In the genomic region with DNA sequence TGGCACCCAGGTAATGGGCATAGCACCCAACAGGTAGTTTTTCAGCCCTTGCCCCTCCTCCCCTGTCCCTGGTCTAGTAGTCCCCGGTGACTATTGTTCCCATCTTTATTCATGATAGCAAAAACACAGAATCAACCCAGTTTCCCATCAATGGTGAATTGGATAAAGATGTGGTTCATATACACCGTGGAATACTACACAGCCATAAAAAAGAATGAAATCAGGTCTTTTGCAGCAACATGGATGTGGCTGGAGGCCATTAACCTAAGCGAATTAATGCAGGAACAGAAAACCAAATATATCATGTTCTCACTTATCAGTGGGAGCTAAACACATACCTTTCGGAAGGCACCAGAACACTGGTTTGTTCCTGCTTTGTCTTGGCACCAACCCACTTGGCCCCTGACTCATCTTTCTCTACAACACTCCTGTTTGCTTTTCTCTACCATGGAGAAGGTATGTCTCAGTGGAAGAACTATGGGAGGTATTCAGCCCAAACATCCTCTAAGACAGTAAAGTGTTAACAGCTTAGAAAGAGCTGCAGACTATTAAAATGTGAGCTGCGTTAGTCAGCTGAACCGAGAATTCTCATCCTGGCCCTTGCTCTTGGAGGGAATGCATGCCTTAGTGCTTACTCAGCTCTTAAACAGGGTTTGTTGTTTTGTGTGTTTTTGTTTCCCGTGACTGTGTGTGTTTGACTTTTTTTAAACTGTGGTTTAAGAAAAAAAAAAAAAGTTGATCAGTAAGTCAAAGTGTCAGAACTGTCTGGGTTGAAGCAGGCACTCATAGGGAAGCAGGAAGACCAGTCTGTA, we compare ENCODE assay signal across 8 cellular contexts.
DNase-seq lines count a peak whose midpoint lies in the region; ATAC-seq, FAIRE-seq and TF ChIP-seq lines count a peak whose summit lies in the region.

No MANE protein-coding gene starts in this region.

- H3K9me3 ChIP-seq in Caco-2 (peaks cover 6% of the 10 kb centered on the region), K562 (replicated peaks; ENCODE audit: control insufficient read depth, insufficient read depth, low read depth, low read length) (no peaks in the 10 kb centered on the region), smooth muscle cell (replicated peaks; ENCODE audit: low read depth) (no peaks in the 10 kb centered on the region), BE2C (no peaks in the 10 kb centered on the region)

- peak overlapping the region; percentile 45 for H3K4me3 Mint-ChIP-seq in Caco-2 (ENCODE audit: unreplicated experiment)

- TF ChIP-seq RAD21 in K562 (CRISPR knock-in tag; conservative IDR thresholded peaks at IDR 0.05 in 1 of 2, IDR thresholded peaks at IDR 0.05 in 1 of 2) = no peak

- no peak for TF ChIP-seq POLR2A in K562 (conservative IDR thresholded peaks at IDR 0.05)

- intact Hi-C loops in Caco-2 (cut with micrococcal nuclease; ENCODE audit: unreplicated experiment) = loop anchor here (2.0 kb wide), 1 partner anchor 37 kb away; no protein-coding TSS in a partner anchor
- intact Hi-C loops in K562 (cut with micrococcal nuclease) = no loop called here

- H3K36me3 Mint-ChIP-seq in Caco-2 (ENCODE audit: insufficient read depth, unreplicated experiment) = peaks cover 4% of the 10 kb centered on the region

- H3K4me3 ChIP-seq in Caco-2 (ENCODE audit: low read depth, low read length) (no peak overlapping the region), K562 (no peak overlapping the region), smooth muscle cell (no peak overlapping the region), BE2C (ENCODE audit: low read depth, low read length) (no peak overlapping the region)

- peaks cover 32% of the 10 kb centered on the region for H3K4me1 ChIP-seq in Caco-2
- peaks cover 0 to 3% of the 10 kb centered on the region in 2 experiments; a peak in 2 of 5 replicates for H3K4me1 ChIP-seq in K562 (replicated peaks in 1 of 2; ENCODE audit: control insufficient read depth in 2 of 2, insufficient read depth in 2 of 2, low read length in 2 of 2)
- peaks cover 20% of the 10 kb centered on the region for H3K4me1 ChIP-seq in smooth muscle cell (ENCODE audit: low read depth)
- H3K4me1 ChIP-seq in BE2C = no peaks in the 10 kb centered on the region

- H3K36me3 ChIP-seq in Caco-2 (ENCODE audit: control insufficient read depth, insufficient read depth, low read length) (no peaks in the 10 kb centered on the region), K562 (ENCODE audit: control insufficient read depth, insufficient read depth, low read length) (no peaks in the 10 kb centered on the region), smooth muscle cell (ENCODE audit: low read depth) (no peaks in the 10 kb centered on the region), BE2C (no peaks in the 10 kb centered on the region)

- H3K27ac ChIP-seq in K562 (ENCODE audit: extremely low read depth, low read depth, low read length) = no peak overlapping the region
- H3K27ac ChIP-seq in smooth muscle cell (ENCODE audit: low read depth) = peak overlapping the region; percentile 86

- no peak overlapping the region for H3K4me2 ChIP-seq in K562 (ENCODE audit: insufficient read depth, low read length)
- H3K4me2 ChIP-seq in smooth muscle cell = peak overlapping the region; percentile 64

- H3K27me3 ChIP-seq in Caco-2 (replicated peaks; ENCODE audit: control insufficient read depth, insufficient read depth, low read length) = no peaks in the 10 kb centered on the region
- H3K27me3 ChIP-seq in K562 (ENCODE audit: control insufficient read depth in 2 of 2, insufficient read depth in 2 of 2, low read length in 2 of 2) = no peaks in the 10 kb centered on the region
- no peaks in the 10 kb centered on the region for H3K27me3 ChIP-seq in smooth muscle cell (ENCODE audit: low read depth)
- no peaks in the 10 kb centered on the region for H3K27me3 ChIP-seq in BE2C

- H3K9me1 ChIP-seq in K562 (ENCODE audit: control insufficient read depth, insufficient read depth, low read length) = no peaks in the 10 kb centered on the region

- H3K79me2 ChIP-seq in K562 (ENCODE audit: control insufficient read depth, insufficient read depth, low read length) (no peaks in the 10 kb centered on the region), smooth muscle cell (ENCODE audit: low read depth) (no peaks in the 10 kb centered on the region)

- peaks cover 36% of the 10 kb centered on the region for H3K4me1 Mint-ChIP-seq in Caco-2 (ENCODE audit: low read depth, unreplicated experiment)

- H2AFZ ChIP-seq in K562 (ENCODE audit: low read depth, low read length) (no peak overlapping the region), smooth muscle cell (ENCODE audit: low read depth) (no peak overlapping the region)

- BruUV-seq in Caco-2 (replicated peaks; lab: Mats Ljungman, UMichigan) (no TSS peak), K562 (replicated peaks; lab: Mats Ljungman, UMichigan) (no TSS peak)

- H3K9ac ChIP-seq in K562 (ENCODE audit: insufficient read depth in 1 of 2, low read depth in 2 of 2, low read length in 2 of 2) = no peak overlapping the region
- H3K9ac ChIP-seq in smooth muscle cell (ENCODE audit: low read depth) = peak overlapping the region; percentile 69

- CTCF ChIA-PET in Caco-2 (lab: Charles Lee) = interaction anchor here (0.7 to 1.0 kb wide), 2 partner anchors 53 to 219 kb away, joined by 5 read pairs; no protein-coding TSS in a partner anchor
- CTCF ChIA-PET in K562 (lab: Yijun Ruan, JAX; ENCODE audit: low intra/inter-chr PET ratio) = interaction anchor here (0.6 kb wide), 1 partner anchor 50 kb away, joined by 3 read pairs; no protein-coding TSS in a partner anchor

- peak overlapping the region; percentile 93 for H3K27ac Mint-ChIP-seq in Caco-2 (ENCODE audit: unreplicated experiment)

- POLR2A ChIA-PET in Caco-2 (lab: Charles Lee) = interaction anchor here (0.5 to 1.7 kb wide), 4 partner anchors 18 to 314 kb away, joined by 3 to 10 read pairs (median 6); no protein-coding TSS in a partner anchor
- POLR2A ChIA-PET in K562 (lab: Yijun Ruan, JAX) = interaction anchor here (0.5 to 1.3 kb wide), 3 partner anchors 14 to 35 kb away, joined by 3 to 4 read pairs (median 3); no protein-coding TSS in a partner anchor

- no peak for TF ChIP-seq EP300 in K562 (IDR thresholded peaks at IDR 0.05; ENCODE audit: low read length)

- peaks cover 12% of the 10 kb centered on the region for H3F3A ChIP-seq in smooth muscle cell (ENCODE audit: low read depth)

- FAIRE-seq in K562 (lab: Jason Lieb, UNC) = no peak

- no peaks in the 10 kb centered on the region for H3K27me3 Mint-ChIP-seq in Caco-2 (ENCODE audit: insufficient read depth, unreplicated experiment)

- peak; percentile 61 to 66 for DNase-seq in Caco-2
- peak; percentile 100 for DNase-seq in M059J (ENCODE audit: low read depth)
- no peak for DNase-seq in K562 (ENCODE audit: extremely low read depth in 1 of 4, low spot score in 3 of 4)
- peak; percentile 99 for DNase-seq in iris pigment epithelial cell (ENCODE audit: low read depth)
- DNase-seq in smooth muscle cell (lab: John Stamatoyannopoulos, UW; ENCODE audit: unreplicated experiment) = no peak
- DNase-seq in BE2C = no peak

- in situ Hi-C loops in K562 (cut with MboI) = no loop called here

- WGBS in K562 (ENCODE audit: insufficient coverage, low coverage, missing lambda C conversion rate) = 27% methylated on average over 7 of the region's 7 CpGs
- WGBS in smooth muscle cell (ENCODE audit: low lambda C conversion rate) = 44% methylated on average over 7 of the region's 7 CpGs

- peaks cover 10% of the 10 kb centered on the region for H3K9me3 Mint-ChIP-seq in Caco-2 (ENCODE audit: unreplicated experiment)

- ATAC-seq in K562 (no peak), GM21390 (IDR thresholded peaks at IDR 0.05; ENCODE audit: unreplicated experiment) (no peak), GM21717 (IDR thresholded peaks at IDR 0.05; ENCODE audit: unreplicated experiment) (no peak)

- H4K20me1 ChIP-seq in K562 (replicated peaks; ENCODE audit: control insufficient read depth, insufficient read depth, low read length) (no peaks in the 10 kb centered on the region), smooth muscle cell (ENCODE audit: low read depth) (no peaks in the 10 kb centered on the region)

- TF ChIP-seq CTCF in Caco-2 (IDR thresholded peaks at IDR 0.05; ENCODE audit: insufficient read depth in 1 of 2, low read depth in 1 of 2, low read length in 1 of 2, severe bottlenecking in 1 of 2, unreplicated experiment in 1 of 2) = no peak
- TF ChIP-seq CTCF in K562 (IDR thresholded peaks at IDR 0.05 in 2 of 3, conservative IDR thresholded peaks at IDR 0.05 in 1 of 3; ENCODE audit: insufficient read depth in 2 of 3, low read depth in 1 of 3, low read length in 3 of 3) = no peak
- no peak for TF ChIP-seq CTCF in smooth muscle cell (IDR thresholded peaks at IDR 0.05; ENCODE audit: borderline replicate concordance, insufficient read depth, poor library complexity, severe bottlenecking)
- no peak for TF ChIP-seq CTCF in BE2C (IDR thresholded peaks at IDR 0.05; ENCODE audit: low read depth, low read length)

TF ChIP-seq in K562, 482 proteins besides CTCF, POLR2A, EP300 and RAD21 (continues in another document):
- TF ChIP-seq C11orf30 (IDR thresholded peaks at IDR 0.05; ENCODE audit: low read depth) = peak; percentile 77
- TF ChIP-seq ZNF644 (tag; IDR thresholded peaks at IDR 0.05; ENCODE audit: low read depth) = no peak
- TF ChIP-seq FIP1L1 (IDR thresholded peaks at IDR 0.05; ENCODE audit: low read depth, low read length, poor library complexity, severe bottlenecking) = no peak
- TF ChIP-seq, protein P1, sequence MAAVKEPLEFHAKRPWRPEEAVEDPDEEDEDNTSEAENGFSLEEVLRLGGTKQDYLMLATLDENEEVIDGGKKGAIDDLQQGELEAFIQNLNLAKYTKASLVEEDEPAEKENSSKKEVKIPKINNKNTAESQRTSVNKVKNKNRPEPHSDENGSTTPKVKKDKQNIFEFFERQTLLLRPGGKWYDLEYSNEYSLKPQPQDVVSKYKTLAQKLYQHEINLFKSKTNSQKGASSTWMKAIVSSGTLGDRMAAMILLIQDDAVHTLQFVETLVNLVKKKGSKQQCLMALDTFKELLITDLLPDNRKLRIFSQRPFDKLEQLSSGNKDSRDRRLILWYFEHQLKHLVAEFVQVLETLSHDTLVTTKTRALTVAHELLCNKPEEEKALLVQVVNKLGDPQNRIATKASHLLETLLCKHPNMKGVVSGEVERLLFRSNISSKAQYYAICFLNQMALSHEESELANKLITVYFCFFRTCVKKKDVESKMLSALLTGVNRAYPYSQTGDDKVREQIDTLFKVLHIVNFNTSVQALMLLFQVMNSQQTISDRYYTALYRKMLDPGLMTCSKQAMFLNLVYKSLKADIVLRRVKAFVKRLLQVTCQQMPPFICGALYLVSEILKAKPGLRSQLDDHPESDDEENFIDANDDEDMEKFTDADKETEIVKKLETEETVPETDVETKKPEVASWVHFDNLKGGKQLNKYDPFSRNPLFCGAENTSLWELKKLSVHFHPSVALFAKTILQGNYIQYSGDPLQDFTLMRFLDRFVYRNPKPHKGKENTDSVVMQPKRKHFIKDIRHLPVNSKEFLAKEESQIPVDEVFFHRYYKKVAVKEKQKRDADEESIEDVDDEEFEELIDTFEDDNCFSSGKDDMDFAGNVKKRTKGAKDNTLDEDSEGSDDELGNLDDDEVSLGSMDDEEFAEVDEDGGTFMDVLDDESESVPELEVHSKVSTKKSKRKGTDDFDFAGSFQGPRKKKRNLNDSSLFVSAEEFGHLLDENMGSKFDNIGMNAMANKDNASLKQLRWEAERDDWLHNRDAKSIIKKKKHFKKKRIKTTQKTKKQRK (IDR thresholded peaks at IDR 0.05; ENCODE audit: borderline replicate concordance, low read depth, low read length) = no peak
- no peak for TF ChIP-seq FOS (IDR thresholded peaks at IDR 0.05; ENCODE audit: extremely low read depth, insufficient read length)

Comparison
In these comparisons a context has a peak if more than half of its experiments do, and no peak if none do; other contexts are left out.
1. DNase-seq: peak in Caco-2 (2 of 2), M059J (single experiment) and iris pigment epithelial cell (single experiment); none in K562 (0 of 4), smooth muscle cell (single experiment) and BE2C (single experiment).